Comparison of ENCODE assay signal across 8 cellular contexts in the genomic region with DNA sequence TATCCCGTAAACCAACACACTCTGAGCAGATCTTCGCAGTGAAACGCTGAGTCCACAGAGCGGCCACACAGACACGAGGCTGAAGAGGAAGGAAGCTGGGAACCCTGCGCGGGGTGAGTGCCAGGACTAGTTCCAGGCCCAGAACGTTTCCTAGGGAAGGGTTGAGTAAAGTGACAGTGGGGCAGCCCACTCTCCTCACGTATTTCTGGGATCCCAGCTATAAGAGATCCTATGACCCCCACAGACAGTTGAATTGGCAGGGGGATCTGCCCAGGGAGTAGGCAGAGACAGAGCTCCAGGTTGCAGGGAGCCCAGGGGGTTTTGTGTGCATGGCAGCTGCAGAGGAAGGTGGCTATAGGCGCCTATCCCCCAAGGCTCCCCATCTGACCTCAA. TPM values are rescaled to one million over a fixed set of nuclear protein-coding genes. Genes with fewer than 3 reads are reported as not detected.
DNase-seq lines count a peak whose midpoint lies in the region; ATAC-seq and TF ChIP-seq lines count a peak whose summit lies in the region.

No MANE protein-coding gene starts in this region.

- H3F3A ChIP-seq in MM.1S (ENCODE audit: insufficient read depth, low read length) = peaks cover 4% of the 10 kb centered on the region

- H3K9me3 ChIP-seq in MM.1S (replicated peaks; ENCODE audit: insufficient read depth, low read length) (no peaks in the 10 kb centered on the region), psoas muscle (no peaks in the 10 kb centered on the region)

- H3K27ac ChIP-seq in MM.1S (ENCODE audit: low read length) (peak overlapping the region; percentile 94; the same call in 1 of the 2 replicates), psoas muscle (peak overlapping the region; percentile 89)

- TF ChIP-seq CTCF in MM.1S (IDR thresholded peaks at IDR 0.05; ENCODE audit: low read length) (no peak), astrocyte of the cerebellum (IDR thresholded peaks at IDR 0.05; ENCODE audit: low read depth, low read length, missing control alignments) (no peak), psoas muscle (IDR thresholded peaks at IDR 0.05) (no peak)

- 1 to 4% (median 1%) methylated on average over 9 to 10 of the region's 10 CpGs for WGBS in psoas muscle, 3 donors

- H3K79me2 ChIP-seq in MM.1S (ENCODE audit: low read length) = no peaks in the 10 kb centered on the region

- H4K20me1 ChIP-seq in MM.1S (ENCODE audit: insufficient read depth, low read length) = no peaks in the 10 kb centered on the region

- peaks cover 9% of the 10 kb centered on the region; the same call in 1 of the 2 replicates for H3K4me1 ChIP-seq in MM.1S (ENCODE audit: low read length)
- peaks cover 16% of the 10 kb centered on the region for H3K4me1 ChIP-seq in psoas muscle

- H3K36me3 ChIP-seq in MM.1S (replicated peaks; ENCODE audit: insufficient read depth, low read length) (no peaks in the 10 kb centered on the region), psoas muscle (ENCODE audit: insufficient read depth in 1 of 2, low read depth in 1 of 2) (no peaks in the 10 kb centered on the region)

- no peaks in the 10 kb centered on the region for H3K9me2 ChIP-seq in MM.1S (replicated peaks; ENCODE audit: insufficient read depth, low read length)

- peak; percentile 22 for ATAC-seq in GM21825 (IDR thresholded peaks at IDR 0.05; ENCODE audit: unreplicated experiment)
- ATAC-seq in psoas muscle = peak; percentile 23 to 71 (median 49)

- intact Hi-C loops in psoas muscle (cut with DNase I) = loop anchor here (1.0 to 5.0 kb wide), 4 partner anchors 38 to 217 kb away; no protein-coding TSS in a partner anchor

- in situ Hi-C loops in astrocyte of the cerebellum (cut with HindIII; ENCODE audit: low sequenced_read_pairs) = no loop called here

- peak; percentile 4 to 26 for DNase-seq in NCI-H2081 (lab: John Stamatoyannopoulos, UW)
- DNase-seq in NCI-H2081 treated with DMSO at 0.1 percent for 48 hours (lab: John Stamatoyannopoulos, UW) = no peak
- no peak for DNase-seq in MM.1S
- DNase-seq in astrocyte of the cerebellum (ENCODE audit: low read depth) = no peak
- peak in 48 of 51 donors; percentile 12 to 87 (median 49) for DNase-seq in hypothalamus (lab: John Stamatoyannopoulos, UW)
- peak; percentile 61 to 84 for DNase-seq in psoas muscle
- no peak for DNase-seq in NCI-H69 (lab: John Stamatoyannopoulos, UW)

- H3K27me3 ChIP-seq in MM.1S (replicated peaks; ENCODE audit: insufficient read depth, low read length) = no peaks in the 10 kb centered on the region
- no peaks in the 10 kb centered on the region for H3K27me3 ChIP-seq in psoas muscle (ENCODE audit: insufficient read depth in 3 of 3, low read length in 2 of 3)

- peak overlapping the region; percentile 84 for H3K9ac ChIP-seq in MM.1S (ENCODE audit: low read length)

- H2AFZ ChIP-seq in MM.1S (ENCODE audit: low read length) = peak overlapping the region; percentile 81

- peak overlapping the region; percentile 95 for H3K4me2 ChIP-seq in MM.1S (ENCODE audit: low read depth, low read length)

- H3K4me3 ChIP-seq in MM.1S (ENCODE audit: low read length) (peak overlapping the region; percentile 74), astrocyte of the cerebellum (ENCODE audit: low read depth, low read length) (peak overlapping the region; percentile 62), psoas muscle (peak overlapping the region; percentile 89)

RNA-seq across cellular contexts. Expression of a gene that starts 51.1 kb away (rescaled TPM):
- total RNA-seq in psoas muscle = 10 to 100 TPM; 25.5 to 45.1 (median 33.0) TPM
- polyA plus RNA-seq in psoas muscle = 10 to 100 TPM in 1 of 3 donors, 1 to 10 TPM in 2; 8.1 to 25.3 (median 8.8) TPM

Comparison
In these comparisons a context has a peak if more than half of its experiments do, and no peak if none do; other contexts are left out.
1. DNase-seq: peak in NCI-H2081 (2 of 2), hypothalamus (48 of 51) and psoas muscle (2 of 2); none in NCI-H2081 treated with DMSO at 0.1 percent for 48 hours (single experiment), MM.1S (single experiment), astrocyte of the cerebellum (single experiment) and NCI-H69 (single experiment).
2. Peak in every context shown above with its lines, with median percentiles within 50 percentile points of each other: H3K4me3 ChIP-seq.